ENCODE assay signal across 23 cellular contexts in genomic region chr7:2601907-2602735, GRCh38. TPM values are rescaled to one million over a fixed set of nuclear protein-coding genes. Genes with fewer than 3 reads are reported as not detected.
DNase-seq lines count a peak whose midpoint lies in the region; ATAC-seq and TF ChIP-seq lines count a peak whose summit lies in the region.
"Had no signal": no experiment of that assay in that cellular context is flagged by ENCODE, and none has a peak within 500 bp of the region (broad histone marks: within the 10 kb centered on the region; RNA-seq: fewer than 3 reads in every experiment).

No MANE protein-coding gene starts in this region.

- H3K27ac ChIP-seq in left lung: no peak overlapping the region
- H3K27ac ChIP-seq: right atrium auricular region, SJCRH30, VCaP had no signal

- H3K27me3 ChIP-seq in left lung: no peaks in the 10 kb centered on the region
- H3K27me3 ChIP-seq: right atrium auricular region, SJCRH30 had no signal

- ATAC-seq in left lung (peak; percentile 20), HG02981 (IDR thresholded peaks at IDR 0.05; ENCODE audit: unreplicated experiment) (no peak)
- ATAC-seq: T-helper 17 cell had no signal

- H3K36me3 ChIP-seq in left lung: peaks cover 0 to 62% of the 10 kb centered on the region in 2 donors
- H3K36me3 ChIP-seq: SJCRH30 had no signal

- no peak for TF ChIP-seq CTCF in left lung (IDR thresholded peaks at IDR 0.05)

- peaks cover 0 to 29% of the 10 kb centered on the region in 2 donors for H3K4me1 ChIP-seq in left lung

- peak; percentile 24 to 52 (median 51) for DNase-seq in NCI-H1417 (lab: John Stamatoyannopoulos, UW)
- no peak for DNase-seq in NCI-H1417 treated with DMSO at 0.1 percent for 48 hours (lab: John Stamatoyannopoulos, UW)
- DNase-seq in COR-L47 (lab: John Stamatoyannopoulos, UW): peak; percentile 42
- DNase-seq in RPMI8226: peak; percentile 21
- DNase-seq in left lung: peak in 1 of 2 donors; percentile 61
- DNase-seq in CD1c-positive myeloid dendritic cell (ENCODE audit: extremely low spot score): no peak
- DNase-seq in cerebellum (ENCODE audit: low spot score): no peak
- DNase-seq: 8988T; activated CD4-positive, alpha-beta T cell treated with anti-CD3 and anti-CD28 coated beads, Interleukin-2, amount 10 ng/mL, durations not matched to agents 7 days and 5 days; activated gamma-delta T cell; caudate nucleus; erythroblast; hypothalamus; IMR-90; islet precursor cell; NCI-H1694 treated with DMSO at 0.1 percent for 48 hours; NCI-H524; T-helper 17 cell had no signal

- no peak overlapping the region for H3K4me3 ChIP-seq in left lung
- H3K4me3 ChIP-seq: lung, right atrium auricular region, SJCRH30 had no signal

- intact Hi-C loops in left lung (cut with DNase I): no loop called here

- no peaks in the 10 kb centered on the region for H3K9me3 ChIP-seq in left lung
- H3K9me3 ChIP-seq: right atrium auricular region, SJCRH30 had no signal

RNA-seq across cellular contexts. Expression of gene TTYH3, which starts 29.7 kb away (rescaled TPM):
- total RNA-seq in left lung (100 to 1,000 TPM in 1 of 2 donors, 10 to 100 TPM in 1; 82.9 to 105 TPM), cerebellum (60.5 TPM)

RNA-seq across cellular contexts. Expression of gene IQCE, which starts 43.3 kb away (rescaled TPM):
- total RNA-seq in left lung: 10 to 100 TPM; 19.0 to 19.3 TPM
- total RNA-seq in cerebellum: 18.9 TPM

RNA-seq across cellular contexts. Expression of gene BRAT1, which starts 46.8 kb away (rescaled TPM):
- total RNA-seq in left lung: 10 to 100 TPM; 22.5 to 24.7 TPM
- 17.4 TPM for total RNA-seq in cerebellum

Comparison
In these comparisons a context has a peak if more than half of its experiments do, and no peak if none do; other contexts are left out.
1. DNase-seq: peak in NCI-H1417 (3 of 3), COR-L47 (single experiment) and RPMI8226 (single experiment); none in NCI-H1417 treated with DMSO at 0.1 percent for 48 hours (single experiment), CD1c-positive myeloid dendritic cell (single experiment) and cerebellum (single experiment).